In genomic region chr2:15727396-15728246, GRCh38 we compare ENCODE assay signal across 16 cellular contexts.
DNase-seq lines count a peak whose midpoint lies in the region; ATAC-seq, FAIRE-seq and TF ChIP-seq lines count a peak whose summit lies in the region.
"Had no signal": no experiment of that assay in that cellular context is flagged by ENCODE, and none has a peak within 500 bp of the region (broad histone marks: within the 10 kb centered on the region; RNA-seq: fewer than 3 reads in every experiment).

No MANE protein-coding gene starts in this region.

- H3K9me3 ChIP-seq in K562 (replicated peaks; ENCODE audit: control insufficient read depth, insufficient read depth, low read depth, low read length) (no peaks in the 10 kb centered on the region), endodermal cell (ENCODE audit: control insufficient read depth, low read length) (no peaks in the 10 kb centered on the region), upper lobe of right lung (no peaks in the 10 kb centered on the region), left lung (no peaks in the 10 kb centered on the region)

- TF ChIP-seq RAD21 in K562 (CRISPR knock-in tag; conservative IDR thresholded peaks at IDR 0.05 in 1 of 2, IDR thresholded peaks at IDR 0.05 in 1 of 2): no peak

- TF ChIP-seq CTCF in K562 (IDR thresholded peaks at IDR 0.05 in 2 of 3, conservative IDR thresholded peaks at IDR 0.05 in 1 of 3; ENCODE audit: insufficient read depth in 2 of 3, low read depth in 1 of 3, low read length in 3 of 3) (no peak), endodermal cell (conservative IDR thresholded peaks at IDR 0.05) (no peak), upper lobe of right lung (IDR thresholded peaks at IDR 0.05) (no peak), left lung (IDR thresholded peaks at IDR 0.05) (no peak)

- no peaks in the 10 kb centered on the region for H3K79me2 ChIP-seq in K562 (ENCODE audit: control insufficient read depth, insufficient read depth, low read length)

- H3K9ac ChIP-seq in K562 (ENCODE audit: insufficient read depth in 1 of 2, low read depth in 2 of 2, low read length in 2 of 2): no peak overlapping the region
- H3K9ac ChIP-seq in endodermal cell (ENCODE audit: extremely low read depth, low read length, poor library complexity, severe bottlenecking): no peak overlapping the region

- H3K27ac Mint-ChIP-seq in endodermal cell: no peak overlapping the region
- H3K27ac Mint-ChIP-seq: CD4-positive, alpha-beta memory T cell had no signal

- no peak for FAIRE-seq in K562 (lab: Jason Lieb, UNC)
- FAIRE-seq: GM12891, GM18507 had no signal

- 0% methylated on average over 9 of the region's 9 CpGs for WGBS in K562 (ENCODE audit: insufficient coverage, low coverage, missing lambda C conversion rate)
- 81 to 91% methylated on average over 3 to 9 of the region's 9 CpGs for WGBS in endodermal cell (ENCODE audit: insufficient coverage in 1 of 2, insufficient read length in 1 of 2), 2 experiments

- H3K9me3 Mint-ChIP-seq in endodermal cell: no peaks in the 10 kb centered on the region
- H3K9me3 Mint-ChIP-seq: CD4-positive, alpha-beta memory T cell had no signal

- no peak for TF ChIP-seq POLR2A in K562 (conservative IDR thresholded peaks at IDR 0.05)

- H3K4me3 ChIP-seq in K562 (no peak overlapping the region), endodermal cell (ENCODE audit: low read length) (no peak overlapping the region), upper lobe of right lung (no peak overlapping the region), left lung (no peak overlapping the region)

- in situ Hi-C loops in K562 (cut with MboI): no loop called here

- H3K4me1 Mint-ChIP-seq in endodermal cell: no peaks in the 10 kb centered on the region
- H3K4me1 Mint-ChIP-seq: CD4-positive, alpha-beta memory T cell had no signal

- no peak overlapping the region for H3K27ac ChIP-seq in K562 (ENCODE audit: extremely low read depth, low read depth, low read length)
- no peak overlapping the region for H3K27ac ChIP-seq in endodermal cell (ENCODE audit: low read depth, low read length)
- no peak overlapping the region for H3K27ac ChIP-seq in upper lobe of right lung
- H3K27ac ChIP-seq in left lung: no peak overlapping the region

- ATAC-seq in K562 (no peak), upper lobe of right lung (no peak), left lung (no peak), HG03342 (IDR thresholded peaks at IDR 0.05; ENCODE audit: unreplicated experiment) (no peak)

- POLR2A ChIA-PET in K562 (lab: Yijun Ruan, JAX): no interaction called here

- peaks cover 14% of the 10 kb centered on the region for H4K20me1 ChIP-seq in K562 (replicated peaks; ENCODE audit: control insufficient read depth, insufficient read depth, low read length)

- H3K27me3 Mint-ChIP-seq in endodermal cell (ENCODE audit: insufficient read depth): peaks cover 65% of the 10 kb centered on the region

- H2AFZ ChIP-seq in K562 (ENCODE audit: low read depth, low read length): no peak overlapping the region

- no peak for TF ChIP-seq EP300 in K562 (IDR thresholded peaks at IDR 0.05; ENCODE audit: low read length)

- intact Hi-C loops in K562 (cut with micrococcal nuclease) (no loop called here), upper lobe of right lung (cut with DNase I) (no loop called here), left lung (cut with DNase I) (no loop called here)

- CTCF ChIA-PET in K562 (lab: Yijun Ruan, JAX; ENCODE audit: low intra/inter-chr PET ratio): no interaction called here

- BruUV-seq in K562 (replicated peaks; lab: Mats Ljungman, UMichigan): no TSS peak

- peaks cover 21 to 65% of the 10 kb centered on the region in 2 experiments for H3K27me3 ChIP-seq in K562 (ENCODE audit: control insufficient read depth in 2 of 2, insufficient read depth in 2 of 2, low read length in 2 of 2)
- H3K27me3 ChIP-seq in endodermal cell (ENCODE audit: control insufficient read depth, insufficient read depth, low read length, poor library complexity, severe bottlenecking): peaks cover 31% of the 10 kb centered on the region
- H3K27me3 ChIP-seq in upper lobe of right lung: no peaks in the 10 kb centered on the region
- H3K27me3 ChIP-seq in left lung: no peaks in the 10 kb centered on the region

- H3K9me1 ChIP-seq in K562 (ENCODE audit: control insufficient read depth, insufficient read depth, low read length): no peaks in the 10 kb centered on the region

- DNase-seq in K562 (ENCODE audit: extremely low read depth in 1 of 4, low spot score in 3 of 4) (no peak), endodermal cell (peak; percentile 17), mesenteric fat pad (ENCODE audit: low spot score) (peak; percentile 9), upper lobe of right lung (no peak), left lung (no peak)
- DNase-seq: Calu3; CD4-positive, alpha-beta memory T cell; COR-L47; DMS79 treated with DMSO at 0.1 percent for 48 hours; GF-D8; GOT3; H7; HCEC 1CT had no signal

- H3K4me3 Mint-ChIP-seq in endodermal cell: no peak overlapping the region
- H3K4me3 Mint-ChIP-seq: CD4-positive, alpha-beta memory T cell had no signal

- no peaks in the 10 kb centered on the region for H3K36me3 Mint-ChIP-seq in endodermal cell (ENCODE audit: low read depth)
- H3K36me3 Mint-ChIP-seq: CD4-positive, alpha-beta memory T cell had no signal

- H3K36me3 ChIP-seq in K562 (ENCODE audit: control insufficient read depth, insufficient read depth, low read length) (no peaks in the 10 kb centered on the region), endodermal cell (ENCODE audit: control insufficient read depth, insufficient read depth, low read length) (no peaks in the 10 kb centered on the region), upper lobe of right lung (no peaks in the 10 kb centered on the region), left lung (no peaks in the 10 kb centered on the region)

- peaks cover 4 to 7% of the 10 kb centered on the region in 2 experiments; a peak in 4 of 5 replicates for H3K4me1 ChIP-seq in K562 (replicated peaks in 1 of 2; ENCODE audit: control insufficient read depth in 2 of 2, insufficient read depth in 2 of 2, low read length in 2 of 2)
- H3K4me1 ChIP-seq in endodermal cell (ENCODE audit: control insufficient read depth, insufficient read depth, low read length): no peaks in the 10 kb centered on the region
- H3K4me1 ChIP-seq in upper lobe of right lung: peaks cover 13% of the 10 kb centered on the region
- H3K4me1 ChIP-seq in left lung: peaks cover 12% of the 10 kb centered on the region in 2 donors

- no peak overlapping the region for H3K4me2 ChIP-seq in K562 (ENCODE audit: insufficient read depth, low read length)

TF ChIP-seq in K562, 482 proteins besides CTCF, POLR2A, EP300 and RAD21:
- TF ChIP-seq TOE1 (IDR thresholded peaks at IDR 0.05; ENCODE audit: borderline replicate concordance) (no peak), TOE1 (CRISPR knock-in tag; IDR thresholded peaks at IDR 0.05; ENCODE audit: borderline replicate concordance, low read depth) (no peak), CTBP1 (IDR thresholded peaks at IDR 0.05; ENCODE audit: borderline replicate concordance) (peak; percentile 38; the same call in 1 of the 2 replicates)

Comparison
In these comparisons a context has a peak if more than half of its experiments do, and no peak if none do; other contexts are left out.
1. DNase-seq: peak in endodermal cell (single experiment) and mesenteric fat pad (single experiment); none in K562 (0 of 4), upper lobe of right lung (single experiment) and left lung (0 of 2).